In the genomic region with DNA sequence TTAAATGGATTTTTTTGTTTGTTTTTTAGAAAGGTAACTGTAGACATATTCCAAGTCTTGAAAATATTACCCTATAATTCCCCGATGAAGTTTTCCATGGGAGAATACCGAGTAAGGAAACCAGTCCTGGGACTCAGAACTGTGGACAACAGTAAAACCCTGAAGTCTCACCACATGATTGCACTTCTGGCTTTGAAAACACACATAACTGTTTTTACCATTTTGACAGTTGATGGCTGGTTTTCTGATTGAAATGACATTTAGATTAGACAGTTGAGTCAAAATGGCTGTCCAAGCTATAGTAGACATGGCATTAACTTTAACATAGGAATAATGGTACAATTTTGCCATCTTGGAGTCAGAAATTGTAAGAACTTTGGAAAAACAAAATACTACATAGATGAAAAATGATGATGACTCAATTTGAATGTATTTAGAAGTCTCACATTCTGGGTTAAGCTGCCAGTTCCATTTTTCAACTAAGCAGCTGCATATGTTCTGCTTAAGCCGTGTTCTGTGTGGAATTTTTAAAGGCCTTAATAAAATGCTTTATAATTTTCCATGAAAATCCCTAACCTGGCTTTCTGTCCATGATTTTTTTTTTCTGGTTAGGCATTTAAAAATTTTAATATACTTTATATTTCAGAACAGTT, we compare ENCODE assay signal across 11 cellular contexts. TPM values are rescaled to one million over a fixed set of nuclear protein-coding genes. Genes with fewer than 3 reads are reported as not detected.
DNase-seq lines count a peak whose midpoint lies in the region; ATAC-seq, FAIRE-seq and TF ChIP-seq lines count a peak whose summit lies in the region.
"Had no signal": no experiment of that assay in that cellular context is flagged by ENCODE, and none has a peak within 500 bp of the region (broad histone marks: within the 10 kb centered on the region; RNA-seq: fewer than 3 reads in every experiment).

No MANE protein-coding gene starts in this region.

- no peak for DNase-seq in DND-41
- DNase-seq in NB4 (ENCODE audit: low read depth) = peak; percentile 36
- peak; percentile 27 to 66 for DNase-seq in cardiac fibroblast (ENCODE audit: low read depth in 2 of 2)
- no peak for DNase-seq in osteocyte (ENCODE audit: extremely low spot score, unreplicated experiment)
- no peak for DNase-seq in type B pancreatic cell (ENCODE audit: extremely low spot score, unreplicated experiment)
- no peak for DNase-seq in H54 (ENCODE audit: insufficient read length, low spot score)
- no peak for DNase-seq in stimulated activated naive CD4-positive, alpha-beta T cell treated with Interleukin-2 at 50 U/mL for 16 hours (lab: John Stamatoyannopoulos, UW)
- DNase-seq: NCI-H524 had no signal

- FAIRE-seq in H54 (lab: Jason Lieb, UNC) = no peak
- FAIRE-seq: colon had no signal

- H3K4me2 ChIP-seq in DND-41 (ENCODE audit: insufficient read depth, low read length) = peak overlapping the region; percentile 71

- H3K27ac Mint-ChIP-seq in osteocyte (ENCODE audit: unreplicated experiment) (peak overlapping the region; percentile 72), type B pancreatic cell (no peak overlapping the region)

- peaks cover 12% of the 10 kb centered on the region for H3K36me3 ChIP-seq in DND-41 (ENCODE audit: insufficient read depth, low read length)

- peaks cover 61% of the 10 kb centered on the region for H3K4me1 ChIP-seq in DND-41 (ENCODE audit: insufficient read depth, low read length)

- H3K27me3 Mint-ChIP-seq in osteocyte (ENCODE audit: unreplicated experiment) (no peaks in the 10 kb centered on the region), type B pancreatic cell (no peaks in the 10 kb centered on the region)

- H3K79me2 ChIP-seq in DND-41 (ENCODE audit: insufficient read depth, low read length) = peaks cover 75% of the 10 kb centered on the region

- no peak overlapping the region for H2AFZ ChIP-seq in DND-41 (ENCODE audit: low read depth, low read length)

- no peak for TF ChIP-seq CTCF in DND-41 (IDR thresholded peaks at IDR 0.05; ENCODE audit: borderline replicate concordance, extremely low read depth, low read length, poor library complexity, severe bottlenecking)
- no peak for TF ChIP-seq CTCF in NB4 (IDR thresholded peaks at IDR 0.05; ENCODE audit: low read depth, low read length)
- no peak for TF ChIP-seq CTCF in cardiac fibroblast (IDR thresholded peaks at IDR 0.05; ENCODE audit: low read depth, low read length)
- TF ChIP-seq CTCF in osteocyte (IDR thresholded peaks at IDR 0.05) = no peak
- TF ChIP-seq CTCF in type B pancreatic cell (conservative IDR thresholded peaks at IDR 0.05) = no peak

- H3K4me3 Mint-ChIP-seq in osteocyte (ENCODE audit: unreplicated experiment) = no peak overlapping the region
- H3K4me3 Mint-ChIP-seq in type B pancreatic cell = no peak overlapping the region

- no peak for ATAC-seq in DND-41 (ENCODE audit: insufficient read depth, low read depth)
- ATAC-seq in HG02884 (IDR thresholded peaks at IDR 0.05; ENCODE audit: unreplicated experiment) = no peak

- no peaks in the 10 kb centered on the region for H3K27me3 ChIP-seq in DND-41 (ENCODE audit: insufficient read depth, low read length, poor library complexity)

- H3K4me1 Mint-ChIP-seq in osteocyte (ENCODE audit: unreplicated experiment) (peaks cover 79% of the 10 kb centered on the region), type B pancreatic cell (ENCODE audit: unreplicated experiment) (peaks cover 18% of the 10 kb centered on the region)

- H3K27ac ChIP-seq in DND-41 (ENCODE audit: low read length) = peak overlapping the region; percentile 99
- H3K27ac ChIP-seq: SK-N-MC had no signal

- TF ChIP-seq POLR2A in NB4 (IDR thresholded peaks at IDR 0.05; ENCODE audit: extremely low read depth, insufficient read length) (no peak), H54 (IDR thresholded peaks at IDR 0.05; ENCODE audit: low read depth, low read length) (no peak)

- H3K9me3 Mint-ChIP-seq in osteocyte (ENCODE audit: unreplicated experiment) (peaks cover 3% of the 10 kb centered on the region), type B pancreatic cell (no peaks in the 10 kb centered on the region)

- peak overlapping the region; percentile 65 for H3K9ac ChIP-seq in DND-41 (ENCODE audit: low read depth, low read length)

- no peaks in the 10 kb centered on the region for H3K9me3 ChIP-seq in DND-41 (ENCODE audit: insufficient read depth, low read length, severe bottlenecking)

- H3K4me3 ChIP-seq in DND-41 (ENCODE audit: low read depth in 1 of 2, low read length in 2 of 2) = no peak overlapping the region
- H3K4me3 ChIP-seq in NB4 (ENCODE audit: low read depth, low read length) = no peak overlapping the region
- no peak overlapping the region for H3K4me3 ChIP-seq in cardiac fibroblast (replicated peaks in 1 of 2; ENCODE audit: low read depth in 2 of 2, low read length in 2 of 2)
- H3K4me3 ChIP-seq: SK-N-MC had no signal

- peaks cover 11% of the 10 kb centered on the region for H3K36me3 Mint-ChIP-seq in osteocyte (ENCODE audit: unreplicated experiment)
- no peaks in the 10 kb centered on the region for H3K36me3 Mint-ChIP-seq in type B pancreatic cell

- no peaks in the 10 kb centered on the region for H4K20me1 ChIP-seq in DND-41 (ENCODE audit: insufficient read depth, low read length)

RNA-seq across cellular contexts. Expression of gene WIPF1, which starts 38.3 kb away (rescaled TPM):
- total RNA-seq in osteocyte = 57.7 and 60.1 TPM in 2 replicates
- total RNA-seq in type B pancreatic cell (ENCODE audit: low replicate concordance) = 7.0 and 19.2 TPM in 2 replicates

Comparison
In these comparisons a context has a peak if more than half of its experiments do, and no peak if none do; other contexts are left out.
1. DNase-seq: peak in NB4 (single experiment) and cardiac fibroblast (2 of 2); none in DND-41 (single experiment), osteocyte (single experiment), type B pancreatic cell (single experiment), H54 (single experiment) and stimulated activated naive CD4-positive, alpha-beta T cell treated with Interleukin-2 at 50 U/mL for 16 hours (single experiment).